Comparison of ENCODE assay signal across 15 cellular contexts in genomic region chr5:40654377-40655006, GRCh38. TPM values are rescaled to one million over a fixed set of nuclear protein-coding genes. Genes with fewer than 3 reads are reported as not detected.
DNase-seq lines count a peak whose midpoint lies in the region; ATAC-seq, FAIRE-seq and TF ChIP-seq lines count a peak whose summit lies in the region.
"Had no signal": no experiment of that assay in that cellular context is flagged by ENCODE, and none has a peak within 500 bp of the region (broad histone marks: within the 10 kb centered on the region; RNA-seq: fewer than 3 reads in every experiment).

No MANE protein-coding gene starts in this region.

- peak overlapping the region; percentile 77 for H3K4me3 Mint-ChIP-seq in stimulated activated naive CD8-positive, alpha-beta T cell treated with anti-CD3 and anti-CD28 coated beads, Interleukin-15, Interleukin-2, amounts not matched to agents 100 ng/mL and 50 ng/mL, for 24 hours

- H3K4me1 ChIP-seq in SJSA1 (replicated peaks), result peaks cover 29% of the 10 kb centered on the region
- no peaks in the 10 kb centered on the region for H3K4me1 ChIP-seq in endothelial cell of umbilical vein (ENCODE audit: control insufficient read depth, extremely low read depth, insufficient read depth, low read length)
- H3K4me1 ChIP-seq in SK-N-SH (ENCODE audit: control insufficient read depth in 1 of 2, insufficient read depth in 2 of 2, low read depth in 1 of 2, low read length in 1 of 2), result no peaks in the 10 kb centered on the region
- peaks cover 0 to 8% (median 2%) of the 10 kb centered on the region in 4 donors for H3K4me1 ChIP-seq in Peyer's patch

- H3K9me2 ChIP-seq in SK-N-SH, result no peaks in the 10 kb centered on the region

- H3K9me3 Mint-ChIP-seq in stimulated activated naive CD8-positive, alpha-beta T cell treated with anti-CD3 and anti-CD28 coated beads, Interleukin-15, Interleukin-2, amounts not matched to agents 100 ng/mL and 50 ng/mL, for 24 hours, result peaks cover 4% of the 10 kb centered on the region

- no peak for FAIRE-seq in endothelial cell of umbilical vein (lab: Jason Lieb, UNC)
- FAIRE-seq: frontal cortex had no signal

- no peak overlapping the region for H3K9ac ChIP-seq in endothelial cell of umbilical vein (replicated peaks; ENCODE audit: extremely low read depth, insufficient read depth, low read length)
- no peak overlapping the region for H3K9ac ChIP-seq in SK-N-SH

- H3K36me3 ChIP-seq in SJSA1, result no peaks in the 10 kb centered on the region
- H3K36me3 ChIP-seq in endothelial cell of umbilical vein (ENCODE audit: control insufficient read depth in 2 of 2, extremely low read depth in 1 of 2, insufficient read depth in 2 of 2, low read length in 2 of 2), result no peaks in the 10 kb centered on the region
- no peaks in the 10 kb centered on the region for H3K36me3 ChIP-seq in SK-N-SH (replicated peaks in 1 of 2; ENCODE audit: control insufficient read depth in 1 of 2, insufficient read depth in 2 of 2, low read length in 1 of 2)
- no peaks in the 10 kb centered on the region for H3K36me3 ChIP-seq in Peyer's patch
- H3K36me3 ChIP-seq: left lung, suprapubic skin had no signal

- H3K9me3 ChIP-seq in SJSA1 (replicated peaks) (no peaks in the 10 kb centered on the region), endothelial cell of umbilical vein (replicated peaks; ENCODE audit: control insufficient read depth, insufficient read depth, low read length) (no peaks in the 10 kb centered on the region), SK-N-SH (no peaks in the 10 kb centered on the region), Peyer's patch (no peaks in the 10 kb centered on the region)
- H3K9me3 ChIP-seq: left lung, suprapubic skin had no signal

- no peak for TF ChIP-seq POLR2A in endothelial cell of umbilical vein (IDR thresholded peaks at IDR 0.05; ENCODE audit: low read depth, low read length)
- no peak for TF ChIP-seq POLR2A in Peyer's patch (IDR thresholded peaks at IDR 0.05)

- H2AFZ ChIP-seq in endothelial cell of umbilical vein (ENCODE audit: low read depth, low read length) (peak overlapping the region; percentile 11), SK-N-SH (ENCODE audit: low read depth) (no peak overlapping the region)

- H3K27ac ChIP-seq in SJSA1, result 0 out of 2 replicates have a peak overlapping the region, but pooled peaks have one; percentile 10
- no peak overlapping the region for H3K27ac ChIP-seq in endothelial cell of umbilical vein (ENCODE audit: insufficient read depth, low read depth, low read length)
- H3K27ac ChIP-seq in SK-N-SH (ENCODE audit: low read depth in 2 of 2, low read length in 1 of 2), result no peak overlapping the region
- peak overlapping the region in 2 of 4 donors; percentile 0 to 1 for H3K27ac ChIP-seq in Peyer's patch
- H3K27ac ChIP-seq: left lung, suprapubic skin had no signal

- dilution Hi-C loops in endothelial cell of umbilical vein (cut with MboI; ENCODE audit: extremely low pct_ligation_motif_present, low sequenced_read_pairs), result no loop called here

- no peak for DNase-seq in stimulated activated naive CD8-positive, alpha-beta T cell treated with anti-CD3 and anti-CD28 coated beads, Interleukin-15, Interleukin-2, amounts not matched to agents 100 U/mL and 50 U/mL, for 24 hours
- DNase-seq in SJSA1 (ENCODE audit: low read depth in 1 of 2, low spot score in 2 of 2), result no peak
- DNase-seq in endothelial cell of umbilical vein (ENCODE audit: low read depth, low spot score), result no peak
- DNase-seq in SK-N-SH, result no peak
- DNase-seq in KG1 (lab: John Stamatoyannopoulos, UW), result no peak
- DNase-seq in Peyer's patch, result no peak
- DNase-seq in NCI-H2171 (lab: John Stamatoyannopoulos, UW), result no peak
- DNase-seq: cerebellar nuclear complex, DMS153, left lung, NCI-H1048, T1000 had no signal

- H3K27me3 ChIP-seq in SJSA1 (replicated peaks), result no peaks in the 10 kb centered on the region
- no peaks in the 10 kb centered on the region for H3K27me3 ChIP-seq in endothelial cell of umbilical vein (ENCODE audit: control insufficient read depth in 2 of 2, insufficient read depth in 2 of 2, low read length in 2 of 2)
- peaks cover 5% of the 10 kb centered on the region; the same call in 1 of the 2 replicates for H3K27me3 ChIP-seq in SK-N-SH (ENCODE audit: insufficient read depth)
- no peaks in the 10 kb centered on the region for H3K27me3 ChIP-seq in Peyer's patch
- H3K27me3 ChIP-seq: left lung, suprapubic skin had no signal

- WGBS in SK-N-SH (ENCODE audit: low lambda C conversion rate), result 8% methylated on average over 4 of the region's 4 CpGs

- H3K4me1 Mint-ChIP-seq in stimulated activated naive CD8-positive, alpha-beta T cell treated with anti-CD3 and anti-CD28 coated beads, Interleukin-15, Interleukin-2, amounts not matched to agents 100 ng/mL and 50 ng/mL, for 24 hours (ENCODE audit: low read depth), result peaks cover 56% of the 10 kb centered on the region

- intact Hi-C loops in endothelial cell of umbilical vein (cut with micrococcal nuclease), result no loop called here

- TF ChIP-seq CTCF in endothelial cell of umbilical vein (IDR thresholded peaks at IDR 0.05; ENCODE audit: extremely low read depth in 1 of 2, insufficient read depth in 1 of 2, low read depth in 1 of 2, low read length in 2 of 2) (no peak), SK-N-SH (IDR thresholded peaks at IDR 0.05) (no peak), Peyer's patch (IDR thresholded peaks at IDR 0.05) (no peak)

- no TSS peak for BruUV-seq in endothelial cell of umbilical vein (replicated peaks; lab: Mats Ljungman, UMichigan)

- no peaks in the 10 kb centered on the region for H3F3A ChIP-seq in SK-N-SH (replicated peaks; ENCODE audit: insufficient read depth)

- POLR2A ChIA-PET in endothelial cell of umbilical vein (lab: Charles Lee) (no interaction called here), SK-N-SH (lab: Yijun Ruan, JAX) (no interaction called here)

- ATAC-seq in stimulated activated naive CD8-positive, alpha-beta T cell treated with anti-CD3 and anti-CD28 coated beads, Interleukin-15, Interleukin-2, amounts not matched to agents 100 U/mL and 50 U/mL, for 24 hours, result no peak
- ATAC-seq: left lung had no signal

- H3K79me2 ChIP-seq in endothelial cell of umbilical vein (ENCODE audit: control insufficient read depth, insufficient read depth, low read length) (no peaks in the 10 kb centered on the region), SK-N-SH (ENCODE audit: insufficient read depth) (no peaks in the 10 kb centered on the region)

- CTCF ChIA-PET in endothelial cell of umbilical vein (lab: Charles Lee), result interaction anchor here (1.5 kb wide), 1 partner anchor 48 kb away, joined by 3 read pairs; no protein-coding TSS in a partner anchor
- CTCF ChIA-PET in SK-N-SH (lab: Yijun Ruan, JAX), result no interaction called here

- H3K36me3 Mint-ChIP-seq in stimulated activated naive CD8-positive, alpha-beta T cell treated with anti-CD3 and anti-CD28 coated beads, Interleukin-15, Interleukin-2, amounts not matched to agents 100 ng/mL and 50 ng/mL, for 24 hours (ENCODE audit: low read depth), result no peaks in the 10 kb centered on the region

- H3K4me3 ChIP-seq in SJSA1 (no peak overlapping the region), endothelial cell of umbilical vein (replicated peaks in 1 of 3; ENCODE audit: insufficient read depth in 1 of 3, low read depth in 1 of 3, low read length in 3 of 3) (no peak overlapping the region), SK-N-SH (ENCODE audit: low read depth in 2 of 2, low read length in 1 of 2) (no peak overlapping the region), Peyer's patch (no peak overlapping the region)
- H3K4me3 ChIP-seq: left lung, suprapubic skin had no signal

- no peaks in the 10 kb centered on the region for H3K27me3 Mint-ChIP-seq in stimulated activated naive CD8-positive, alpha-beta T cell treated with anti-CD3 and anti-CD28 coated beads, Interleukin-15, Interleukin-2, amounts not matched to agents 100 ng/mL and 50 ng/mL, for 24 hours

- H4K20me1 ChIP-seq in endothelial cell of umbilical vein (replicated peaks; ENCODE audit: control insufficient read depth, extremely low read depth, insufficient read depth, low read length) (no peaks in the 10 kb centered on the region), SK-N-SH (ENCODE audit: insufficient read depth) (no peaks in the 10 kb centered on the region)

- TF ChIP-seq EP300 in SK-N-SH (IDR thresholded peaks at IDR 0.05; ENCODE audit: borderline replicate concordance in 1 of 2, low read depth in 1 of 2, low read length in 1 of 2), result no peak

- H3K9me1 ChIP-seq in endothelial cell of umbilical vein (replicated peaks; ENCODE audit: control insufficient read depth, extremely low read depth, insufficient read depth, low read length), result no peaks in the 10 kb centered on the region

- H3K27ac Mint-ChIP-seq in stimulated activated naive CD8-positive, alpha-beta T cell treated with anti-CD3 and anti-CD28 coated beads, Interleukin-15, Interleukin-2, amounts not matched to agents 100 ng/mL and 50 ng/mL, for 24 hours, result peak overlapping the region; percentile 82

- no peak for TF ChIP-seq RAD21 in SK-N-SH (IDR thresholded peaks at IDR 0.05; ENCODE audit: low read length)

- no peak overlapping the region for H3K4me2 ChIP-seq in endothelial cell of umbilical vein (ENCODE audit: insufficient read depth, low read length)
- no peak overlapping the region for H3K4me2 ChIP-seq in SK-N-SH

TF ChIP-seq in endothelial cell of umbilical vein, 7 proteins besides CTCF, POLR2A, EP300 and RAD21 (continues in another document):
- TF ChIP-seq EZH2 (IDR thresholded peaks at IDR 0.05; ENCODE audit: borderline replicate concordance, low read depth, low read length, severe bottlenecking) (no peak), GATA2 (IDR thresholded peaks at IDR 0.05; ENCODE audit: insufficient read depth, insufficient read length, low read depth, low read length) (no peak)

TF ChIP-seq in SK-N-SH, 30 proteins besides CTCF, POLR2A, EP300 and RAD21 (continues in another document):
- TF ChIP-seq EZH2phosphoT487 (IDR thresholded peaks at IDR 0.05; ENCODE audit: borderline replicate concordance, low read depth), result no peak
- TF ChIP-seq TAF1 (IDR thresholded peaks at IDR 0.05; ENCODE audit: borderline replicate concordance, low read depth, low read length), result no peak

RNA-seq across cellular contexts. Expression of gene PTGER4, which starts 25.2 kb away (rescaled TPM):
- 22.5 and 27.6 TPM in 2 replicates for total RNA-seq in SJSA1 (2014; rRNA removed; shearing (Covaris generic))
- total RNA-seq in endothelial cell of umbilical vein (22.5 and 23.6 TPM in 2 replicates), Peyer's patch (100 to 1,000 TPM in 3 of 4 donors, 10 to 100 TPM in 1; 47.9 to 134 (median 116) TPM)
- polyA plus RNA-seq in endothelial cell of umbilical vein (35.9 and 37.4 TPM in 2 replicates), SK-N-SH (2012; rRNA removed) (0.06 TPM in 1 of 2 replicates, not detected in the other)
- polyA plus RNA-seq in endothelial cell of umbilical vein (2011; cell fraction: cytosol; rRNA removed), result 15.6 and 34.0 TPM in 2 replicates
- 16.1 and 18.9 TPM in 2 replicates for polyA plus RNA-seq in endothelial cell of umbilical vein (2011; cell fraction: nucleus; rRNA removed)
- polyA plus RNA-seq in endothelial cell of umbilical vein (2012), result 14.7 and 21.5 TPM in 2 replicates
- 14.1 and 17.7 TPM in 2 replicates for polyA minus RNA-seq in endothelial cell of umbilical vein
- polyA minus RNA-seq in endothelial cell of umbilical vein (2011; cell fraction: cytosol; rRNA and poly(A)+ RNA removed), result 3.5 TPM
- polyA minus RNA-seq in endothelial cell of umbilical vein (2011; cell fraction: nucleus; rRNA and poly(A)+ RNA removed), result 23.7 and 42.1 TPM in 2 replicates
- polyA plus RNA-seq in SK-N-SH (2012; cell fraction: cytosol; rRNA removed), result not detected in 2 replicates
- not detected in 2 replicates for polyA plus RNA-seq in SK-N-SH (2012; cell fraction: nucleus; rRNA removed)
